ENCODE assay signal across 8 cellular contexts in the genomic region with DNA sequence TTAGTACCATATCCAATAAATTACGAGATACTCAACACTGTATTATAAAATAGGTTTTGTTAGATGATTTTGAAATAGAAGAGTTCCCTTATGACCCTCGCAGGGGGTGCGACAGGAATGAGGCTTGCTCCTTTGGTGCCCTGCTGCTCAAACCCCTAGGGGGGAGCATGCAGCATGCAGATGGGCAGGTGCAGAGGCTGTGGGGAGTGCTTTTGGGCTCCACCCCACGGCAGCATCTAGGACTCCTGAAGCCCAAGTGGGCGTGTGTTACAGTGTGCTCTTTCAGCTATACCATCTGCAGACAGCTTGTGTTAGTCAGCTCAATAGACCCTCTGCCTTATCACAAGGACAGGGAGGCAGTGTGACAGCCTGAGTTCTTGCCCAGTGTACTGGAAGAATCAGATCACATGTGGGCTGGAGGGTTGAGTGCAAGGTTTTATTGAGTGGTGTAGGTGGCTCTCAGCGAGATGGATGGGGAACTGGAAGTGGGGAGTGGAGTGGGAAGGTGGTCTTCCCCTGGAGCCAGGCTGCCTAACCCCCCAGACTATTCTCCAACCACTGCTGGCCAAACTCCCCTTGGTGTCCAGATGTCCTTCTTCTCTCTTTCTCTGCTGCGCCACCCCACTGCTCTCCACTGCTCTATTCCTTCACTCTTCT. TPM values are rescaled to one million over a fixed set of nuclear protein-coding genes. Genes with fewer than 3 reads are reported as not detected.
DNase-seq lines count a peak whose midpoint lies in the region; ATAC-seq and TF ChIP-seq lines count a peak whose summit lies in the region.

No MANE protein-coding gene starts in this region.

- peaks cover 0 to 11% (median 0%) of the 10 kb centered on the region in 11 donors for H3K9me3 ChIP-seq in heart right ventricle
- no peaks in the 10 kb centered on the region for H3K9me3 ChIP-seq in aorta (ENCODE audit: control insufficient read depth, low read length)

- no peak overlapping the region for H3K27ac ChIP-seq in C4-2B
- no peak overlapping the region for H3K27ac ChIP-seq in heart right ventricle
- H3K27ac ChIP-seq in aorta (ENCODE audit: low read depth in 1 of 2, low read length in 2 of 2): no peak overlapping the region

- no peak for DNase-seq in heart right ventricle
- no peak for DNase-seq in aorta
- no peak for DNase-seq in GM19238 (ENCODE audit: insufficient read length, low spot score)
- DNase-seq in mucosa of gallbladder (ENCODE audit: low spot score): no peak
- no peak for DNase-seq in amygdala (lab: John Stamatoyannopoulos, UW)

- intact Hi-C loops in heart right ventricle (cut with DNase I) (no loop called here), aorta (cut with DNase I) (no loop called here)

- H3K36me3 ChIP-seq in heart right ventricle (no peaks in the 10 kb centered on the region), aorta (ENCODE audit: control insufficient read depth in 1 of 2, insufficient read depth in 2 of 2, low read length in 1 of 2) (no peaks in the 10 kb centered on the region)

- H3K4me1 ChIP-seq in heart right ventricle: peaks cover 0 to 18% (median 0%) of the 10 kb centered on the region in 9 donors
- H3K4me1 ChIP-seq in aorta (ENCODE audit: control insufficient read depth in 1 of 2, insufficient read depth in 2 of 2, low read length in 2 of 2): no peaks in the 10 kb centered on the region

- peak; percentile 92 for ATAC-seq in GM18868 (IDR thresholded peaks at IDR 0.05; ENCODE audit: unreplicated experiment)
- peak; percentile 64 for ATAC-seq in HG03565 (IDR thresholded peaks at IDR 0.05; ENCODE audit: unreplicated experiment)
- peak in 5 of 8 donors; percentile 43 to 73 (median 66) for ATAC-seq in heart right ventricle
- no peak for ATAC-seq in aorta (ENCODE audit: low FRiP score)

- WGBS in heart right ventricle, 2 donors: 50 to 56% methylated on average over 7 of the region's 7 CpGs
- 56 to 62% methylated on average over 6 to 7 of the region's 7 CpGs for WGBS in aorta, 2 donors

- H3K27me3 ChIP-seq in heart right ventricle (peaks cover 0 to 3% (median 0%) of the 10 kb centered on the region in 7 donors), aorta (ENCODE audit: control insufficient read depth in 1 of 2, insufficient read depth in 2 of 2, low read length in 1 of 2) (no peaks in the 10 kb centered on the region)

- peak; percentile 22 for TF ChIP-seq CTCF in C4-2B (conservative IDR thresholded peaks at IDR 0.05)
- TF ChIP-seq CTCF in heart right ventricle (IDR thresholded peaks at IDR 0.05): peak in 6 of 9 donors; percentile 20 to 50 (median 40)

- no peak overlapping the region for H3K4me3 ChIP-seq in heart right ventricle
- H3K4me3 ChIP-seq in aorta (ENCODE audit: low read length in 2 of 2): no peak overlapping the region

RNA-seq across cellular contexts. Expression of a gene that starts 3.1 kb away (rescaled TPM):
- total RNA-seq in heart right ventricle (10 to 100 TPM in 5 of 10 donors, 1 to 10 TPM in 5; 4.3 to 84.0 (median 9.1) TPM), aorta (10 to 100 TPM; 58.3 to 73.9 TPM), mucosa of gallbladder (31.0 TPM)
- polyA plus RNA-seq in heart right ventricle (1 to 10 TPM; 4.1 to 5.9 TPM), aorta (10 to 100 TPM in 1 of 2 donors, 1 to 10 TPM in 1; 4.0 to 29.3 TPM)

RNA-seq across cellular contexts. Expression of a gene that starts 54.0 kb away (rescaled TPM):
- total RNA-seq in heart right ventricle (1 to 10 TPM in 2 of 10 donors, under 1 TPM in 7, not detected in 1; 0.08 to 2.5 (median 0.34) TPM), aorta (1 to 10 TPM; 1.1 to 1.7 TPM), mucosa of gallbladder (0.46 TPM)
- polyA plus RNA-seq in heart right ventricle (under 1 TPM; 0.13 to 0.37 TPM), aorta (1 to 10 TPM in 1 of 2 donors, under 1 TPM in 1; 0.08 to 1.5 TPM)
